ENCODE assay signal across 7 cellular contexts in the genomic region with DNA sequence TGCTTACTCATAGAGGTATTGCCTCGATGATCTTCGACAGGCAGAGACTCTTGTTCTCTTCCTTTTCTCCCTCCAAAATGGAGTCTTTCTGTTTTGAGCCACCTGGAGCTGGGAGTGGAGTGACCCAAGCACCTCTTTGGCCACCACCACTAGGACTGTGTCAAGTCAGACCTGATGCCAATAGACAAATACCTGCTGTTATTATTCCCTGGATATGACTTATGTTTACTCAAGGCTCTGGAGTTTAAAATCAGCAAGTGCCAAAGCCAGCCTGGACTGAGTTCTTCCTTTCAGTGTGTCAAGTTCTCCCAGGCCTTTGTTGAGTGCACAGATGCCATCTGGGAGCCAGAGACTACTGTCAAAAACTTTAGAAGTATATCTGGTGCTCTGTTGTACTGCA.
"Had no signal": no experiment of that assay in that cellular context is flagged by ENCODE, and none has a peak within 500 bp of the region (broad histone marks: within the 10 kb centered on the region; RNA-seq: fewer than 3 reads in every experiment).

No MANE protein-coding gene starts in this region.

- H2AFZ ChIP-seq: GM23248 had no signal

- H3K4me1 ChIP-seq: HAP-1 had no signal

- H3K9ac ChIP-seq: GM23248 had no signal

- DNase-seq: GM23248, GOT3, H7, IMR-90 had no signal

- ATAC-seq: HCT116, K562 had no signal

- H3K4me3 ChIP-seq: GM23248, HAP-1, K562 had no signal

- H3K9me3 ChIP-seq: HAP-1 had no signal

- H3K27ac ChIP-seq: GM23248 had no signal

- H3K36me3 ChIP-seq: HAP-1 had no signal
